1 cellular context compared by ENCODE assay signal in genomic region chr12:105231396-105231795, GRCh38.
TF ChIP-seq lines count a peak whose summit lies in the region.

No MANE protein-coding gene starts in this region.

TF ChIP-seq in IMR-90, 13 proteins besides CTCF, POLR2A, EP300 and RAD21 (continued from another document):
- TF ChIP-seq CEBPB (IDR thresholded peaks at IDR 0.05; ENCODE audit: low read depth, low read length) = no peak
- no peak for TF ChIP-seq MAFK (IDR thresholded peaks at IDR 0.05; ENCODE audit: low read depth, low read length)
- no peak for TF ChIP-seq MAZ (IDR thresholded peaks at IDR 0.05; ENCODE audit: borderline replicate concordance, low read depth, low read length)
- TF ChIP-seq SMC3 (IDR thresholded peaks at IDR 0.05; ENCODE audit: low read depth, low read length) = no peak
- TF ChIP-seq, protein P1, sequence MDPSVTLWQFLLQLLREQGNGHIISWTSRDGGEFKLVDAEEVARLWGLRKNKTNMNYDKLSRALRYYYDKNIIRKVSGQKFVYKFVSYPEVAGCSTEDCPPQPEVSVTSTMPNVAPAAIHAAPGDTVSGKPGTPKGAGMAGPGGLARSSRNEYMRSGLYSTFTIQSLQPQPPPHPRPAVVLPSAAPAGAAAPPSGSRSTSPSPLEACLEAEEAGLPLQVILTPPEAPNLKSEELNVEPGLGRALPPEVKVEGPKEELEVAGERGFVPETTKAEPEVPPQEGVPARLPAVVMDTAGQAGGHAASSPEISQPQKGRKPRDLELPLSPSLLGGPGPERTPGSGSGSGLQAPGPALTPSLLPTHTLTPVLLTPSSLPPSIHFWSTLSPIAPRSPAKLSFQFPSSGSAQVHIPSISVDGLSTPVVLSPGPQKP (IDR thresholded peaks at IDR 0.05; ENCODE audit: borderline replicate concordance, low read depth, low read length) = no peak
- TF ChIP-seq FOS (IDR thresholded peaks at IDR 0.05; ENCODE audit: low read depth, low read length) = no peak
- TF ChIP-seq RCOR1 (IDR thresholded peaks at IDR 0.05; ENCODE audit: insufficient replicate concordance, low read length) = no peak
- TF ChIP-seq NFE2L2 (IDR thresholded peaks at IDR 0.05; ENCODE audit: low read depth, low read length) = no peak
- no peak for TF ChIP-seq RFX5 (IDR thresholded peaks at IDR 0.05; ENCODE audit: low read depth, low read length)
- TF ChIP-seq MXI1 (IDR thresholded peaks at IDR 0.05; ENCODE audit: borderline replicate concordance, low read depth, low read length) = no peak
